ENCODE assay signal across 16 cellular contexts in genomic region chr6:143516700-143517446, GRCh38. TPM values are rescaled to one million over a fixed set of nuclear protein-coding genes. Genes with fewer than 3 reads are reported as not detected.
DNase-seq lines count a peak whose midpoint lies in the region; ATAC-seq and TF ChIP-seq lines count a peak whose summit lies in the region.
"Had no signal": no experiment of that assay in that cellular context is flagged by ENCODE, and none has a peak within 500 bp of the region (broad histone marks: within the 10 kb centered on the region; RNA-seq: fewer than 3 reads in every experiment).

No MANE protein-coding gene starts in this region.

- H3K79me2 ChIP-seq in OCI-LY7 (ENCODE audit: insufficient read depth, low read depth, low read length) = no peaks in the 10 kb centered on the region

- CTCF ChIA-PET in WTC11 (lab: Charles Lee) (interaction anchor here (0.7 kb wide), 2 partner anchors 19 to 90 kb away, joined by 3 read pairs; no protein-coding TSS in a partner anchor), OCI-LY7 (lab: Charles Lee; ENCODE audit: unreplicated experiment) (no interaction called here)

- H3K4me1 Mint-ChIP-seq in activated T-cell treated with anti-CD3 and anti-CD28 coated beads, Interleukin-2, amount 50 U/mL, for 24 hours (ENCODE audit: low read depth) = peaks cover 12% of the 10 kb centered on the region
- H3K4me1 Mint-ChIP-seq in WTC11 = peaks cover 29% of the 10 kb centered on the region
- peaks cover 19% of the 10 kb centered on the region for H3K4me1 Mint-ChIP-seq in stimulated activated effector memory CD8-positive, alpha-beta T cell treated with anti-CD3 and anti-CD28 coated beads, Interleukin-12 subunit alpha, Interleukin-12 subunit beta, amount 100 ng/mL, for 72 hours

- H3K9me2 ChIP-seq in OCI-LY7 (ENCODE audit: insufficient read depth, low read length) = no peaks in the 10 kb centered on the region

- TF ChIP-seq CTCF in WTC11 (IDR thresholded peaks at IDR 0.05) (no peak), OCI-LY7 (conservative IDR thresholded peaks at IDR 0.05; ENCODE audit: low read length) (no peak)

- H3K27ac Mint-ChIP-seq in activated T-cell treated with anti-CD3 and anti-CD28 coated beads, Interleukin-2, amount 50 U/mL, for 24 hours = peak overlapping the region; percentile 22
- H3K27ac Mint-ChIP-seq in WTC11 = no peak overlapping the region
- peak overlapping the region; percentile 73 for H3K27ac Mint-ChIP-seq in stimulated activated effector memory CD8-positive, alpha-beta T cell treated with anti-CD3 and anti-CD28 coated beads, Interleukin-12 subunit alpha, Interleukin-12 subunit beta, amount 100 ng/mL, for 72 hours
- H3K27ac Mint-ChIP-seq: brain had no signal

- H3K4me1 ChIP-seq in OCI-LY7 (ENCODE audit: insufficient read depth, low read length, poor library complexity, severe bottlenecking) = no peaks in the 10 kb centered on the region
- H3K4me1 ChIP-seq: SJCRH30 had no signal

- no peak overlapping the region for H3K4me3 ChIP-seq in OCI-LY7 (ENCODE audit: low read depth, low read length, poor library complexity, severe bottlenecking)
- H3K4me3 ChIP-seq: SJCRH30 had no signal

- no peaks in the 10 kb centered on the region for H3K36me3 ChIP-seq in OCI-LY7 (ENCODE audit: insufficient read depth, low read length)
- H3K36me3 ChIP-seq: SJCRH30 had no signal

- H2AFZ ChIP-seq in OCI-LY7 (ENCODE audit: low read length) = no peak overlapping the region

- H3K4me3 Mint-ChIP-seq in activated T-cell treated with anti-CD3 and anti-CD28 coated beads, Interleukin-2, amount 50 U/mL, for 24 hours = no peak overlapping the region
- peak overlapping the region; percentile 22 for H3K4me3 Mint-ChIP-seq in WTC11
- no peak overlapping the region for H3K4me3 Mint-ChIP-seq in stimulated activated effector memory CD8-positive, alpha-beta T cell treated with anti-CD3 and anti-CD28 coated beads, Interleukin-12 subunit alpha, Interleukin-12 subunit beta, amount 100 ng/mL, for 72 hours
- H3K4me3 Mint-ChIP-seq: brain had no signal

- no peaks in the 10 kb centered on the region for H4K20me1 ChIP-seq in OCI-LY7 (ENCODE audit: insufficient read depth, low read length)

- no peak overlapping the region for H3K27ac ChIP-seq in OCI-LY7 (ENCODE audit: low read depth, low read length, poor library complexity, severe bottlenecking)
- H3K27ac ChIP-seq: SJCRH30, VCaP had no signal

- H3K27me3 Mint-ChIP-seq in activated T-cell treated with anti-CD3 and anti-CD28 coated beads, Interleukin-2, amount 50 U/mL, for 24 hours = no peaks in the 10 kb centered on the region
- H3K27me3 Mint-ChIP-seq in WTC11 (ENCODE audit: low read depth) = peaks cover 25% of the 10 kb centered on the region

- POLR2A ChIA-PET in WTC11 (lab: Charles Lee) (no interaction called here), OCI-LY7 (lab: Charles Lee) (no interaction called here)

- peak; percentile 21 for ATAC-seq in WTC11
- ATAC-seq in stimulated activated effector memory CD8-positive, alpha-beta T cell treated with anti-CD3 and anti-CD28 coated beads, Interleukin-12 subunit alpha, Interleukin-12 subunit beta, amount 100 ng/mL, for 72 hours = no peak
- no peak for ATAC-seq in HG03457 (IDR thresholded peaks at IDR 0.05; ENCODE audit: unreplicated experiment)
- ATAC-seq in GM19023 (IDR thresholded peaks at IDR 0.05; ENCODE audit: unreplicated experiment) = no peak
- ATAC-seq: stimulated activated naive CD8-positive, alpha-beta T cell treated with anti-CD3 and anti-CD28 coated beads, Interleukin-15, Interleukin-2, amounts not matched to agents 100 U/mL and 50 U/mL, for 24 hours had no signal

- intact Hi-C loops in OCI-LY7 (cut with micrococcal nuclease; ENCODE audit: unreplicated experiment) = no loop called here

- peaks cover 6% of the 10 kb centered on the region for H3K36me3 Mint-ChIP-seq in activated T-cell treated with anti-CD3 and anti-CD28 coated beads, Interleukin-2, amount 50 U/mL, for 24 hours (ENCODE audit: low read depth)
- H3K36me3 Mint-ChIP-seq in WTC11 = peaks cover 3% of the 10 kb centered on the region; the same call in 1 of the 2 replicates
- no peaks in the 10 kb centered on the region for H3K36me3 Mint-ChIP-seq in stimulated activated effector memory CD8-positive, alpha-beta T cell treated with anti-CD3 and anti-CD28 coated beads, Interleukin-12 subunit alpha, Interleukin-12 subunit beta, amount 100 ng/mL, for 72 hours
- H3K36me3 Mint-ChIP-seq: brain had no signal

- H3K9me3 Mint-ChIP-seq in activated T-cell treated with anti-CD3 and anti-CD28 coated beads, Interleukin-2, amount 50 U/mL, for 24 hours = no peaks in the 10 kb centered on the region
- H3K9me3 Mint-ChIP-seq in WTC11 = no peaks in the 10 kb centered on the region
- H3K9me3 Mint-ChIP-seq in stimulated activated effector memory CD8-positive, alpha-beta T cell treated with anti-CD3 and anti-CD28 coated beads, Interleukin-12 subunit alpha, Interleukin-12 subunit beta, amount 100 ng/mL, for 72 hours = no peaks in the 10 kb centered on the region
- H3K9me3 Mint-ChIP-seq: brain had no signal

- no peak overlapping the region for H3K4me2 ChIP-seq in OCI-LY7 (ENCODE audit: low read length)

- no TSS peak for BruUV-seq in OCI-LY7 (replicated peaks; lab: Mats Ljungman, UMichigan)

- H3K9me3 ChIP-seq in OCI-LY7 (ENCODE audit: low read length) = no peaks in the 10 kb centered on the region
- H3K9me3 ChIP-seq: SJCRH30 had no signal

- DNase-seq in activated T-cell treated with anti-CD3 and anti-CD28 coated beads, Interleukin-2, amount 50 U/mL, for 24 hours = no peak
- DNase-seq in activated T-cell treated with anti-CD3 and anti-CD28 coated beads for 4 hours (no peak), NCI-H146 treated with DMSO at 0.1 percent for 48 hours (lab: John Stamatoyannopoulos, UW; ENCODE audit: unreplicated experiment) (peak; percentile 77), WTC11 (ENCODE audit: low spot score) (no peak), OCI-LY7 (ENCODE audit: low spot score) (no peak)
- DNase-seq in stimulated activated effector memory CD8-positive, alpha-beta T cell treated with anti-CD3 and anti-CD28 coated beads, Interleukin-12 subunit alpha, Interleukin-12 subunit beta, amount 100 ng/mL, for 72 hours (ENCODE audit: low spot score in 2 of 2) = no peak
- DNase-seq: activated naive CD4-positive, alpha-beta T cell; NCI-H187; NCI-H82; SJCRH30; small intestine; stimulated activated naive CD8-positive, alpha-beta T cell treated with anti-CD3 and anti-CD28 coated beads, Interleukin-15, Interleukin-2, amounts not matched to agents 100 U/mL and 50 U/mL, for 24 hours had no signal

TF ChIP-seq in WTC11, 78 proteins besides CTCF, POLR2A, EP300 and RAD21:
- no peak for TF ChIP-seq GRHL2 (CRISPR knock-in tag; IDR thresholded peaks at IDR 0.05; ENCODE audit: insufficient replicate concordance, severe bottlenecking)
- TF ChIP-seq ZNF512 (CRISPR knock-in tag; IDR thresholded peaks at IDR 0.05; ENCODE audit: borderline replicate concordance) = peak; percentile 96; the same call in 1 of the 2 replicates
- peak; percentile 71 for TF ChIP-seq ZNF423 (CRISPR knock-in tag; IDR thresholded peaks at IDR 0.05)

RNA-seq across cellular contexts. Expression of gene FUCA2, which starts 5.4 kb away (rescaled TPM):
- total RNA-seq in WTC11 (2021) = 48.5 to 55.4 TPM (median 51.8 TPM) in 3 replicates
- total RNA-seq in OCI-LY7 (2014; rRNA removed; shearing (Covaris generic)) = not detected in 2 replicates
- total RNA-seq in OCI-LY7 (2022) = not detected in 2 replicates

Comparison
In these comparisons a context has a peak if more than half of its experiments do, and no peak if none do; other contexts are left out.
1. RNA of gene FUCA2, which starts 5.4 kb away (total RNA-seq): 48.5 to 55.4 TPM in WTC11; not detected in OCI-LY7; every median in the first group is over 10 times any median in the second.